ENCODE assay signal across 11 cellular contexts in the genomic region with DNA sequence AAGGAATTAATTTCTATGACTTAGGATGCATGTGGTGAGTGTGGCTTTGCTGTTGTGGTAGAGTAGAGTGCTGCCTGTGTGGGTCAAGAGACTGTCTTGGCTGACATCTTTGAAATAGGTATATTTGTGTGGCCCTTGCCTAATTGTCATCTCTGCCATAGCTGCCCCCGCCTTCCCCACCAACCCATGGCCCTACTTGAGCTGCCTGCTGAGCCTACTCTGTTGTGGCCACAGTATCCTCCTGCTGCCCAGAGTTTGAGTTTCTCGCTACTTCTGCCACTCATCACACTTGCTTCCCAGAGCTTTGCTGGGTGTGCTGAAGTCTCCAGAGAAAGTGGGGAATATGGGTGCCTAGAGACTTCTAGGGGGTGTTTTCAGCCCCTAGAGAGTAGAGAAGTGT. TPM values are rescaled to one million over a fixed set of nuclear protein-coding genes. Genes with fewer than 3 reads are reported as not detected.
DNase-seq lines count a peak whose midpoint lies in the region; ATAC-seq and TF ChIP-seq lines count a peak whose summit lies in the region.
"Had no signal": no experiment of that assay in that cellular context is flagged by ENCODE, and none has a peak within 500 bp of the region (broad histone marks: within the 10 kb centered on the region; RNA-seq: fewer than 3 reads in every experiment).

No MANE protein-coding gene starts in this region.

- no peak overlapping the region for H3K4me3 ChIP-seq in foreskin fibroblast (ENCODE audit: low read depth in 1 of 2, low read length in 2 of 2)
- H3K4me3 ChIP-seq: A549, mucosa of descending colon had no signal

- intact Hi-C loops in activated CD8-positive, alpha-beta T cell treated with anti-CD3 and anti-CD28 coated beads for 36 hours (cut with micrococcal nuclease), result no loop called here

- POLR2A ChIA-PET in activated CD4-positive, alpha-beta T cell treated with anti-CD3 and anti-CD28 coated beads, Interleukin-2, amount 10 ng/mL, durations not matched to agents 7 days and 5 days (lab: Charles Lee), result no interaction called here
- POLR2A ChIA-PET in activated CD8-positive, alpha-beta T cell treated with anti-CD3 and anti-CD28 coated beads for 36 hours (lab: Charles Lee), result interaction anchor here (15.4 kb wide), 1 partner anchor 12 kb away, joined by 361 read pairs; no protein-coding TSS in a partner anchor

- no peak for ATAC-seq in activated CD8-positive, alpha-beta T cell treated with anti-CD3 and anti-CD28 coated beads for 36 hours
- ATAC-seq in HG02973 (IDR thresholded peaks at IDR 0.05; ENCODE audit: unreplicated experiment) (no peak), GM19023 (IDR thresholded peaks at IDR 0.05; ENCODE audit: unreplicated experiment) (no peak)
- ATAC-seq: A549 had no signal

- H3K9me3 Mint-ChIP-seq in activated CD4-positive, alpha-beta T cell treated with anti-CD3 and anti-CD28 coated beads, Interleukin-2, amount 10 ng/mL, durations not matched to agents 7 days and 5 days, result no peaks in the 10 kb centered on the region
- no peaks in the 10 kb centered on the region for H3K9me3 Mint-ChIP-seq in activated CD8-positive, alpha-beta T cell treated with anti-CD3 and anti-CD28 coated beads for 36 hours
- no peaks in the 10 kb centered on the region for H3K9me3 Mint-ChIP-seq in immature natural killer cell

- H3K4me3 Mint-ChIP-seq in activated CD4-positive, alpha-beta T cell treated with anti-CD3 and anti-CD28 coated beads, Interleukin-2, amount 10 ng/mL, durations not matched to agents 7 days and 5 days, result no peak overlapping the region
- no peak overlapping the region for H3K4me3 Mint-ChIP-seq in activated CD8-positive, alpha-beta T cell treated with anti-CD3 and anti-CD28 coated beads for 36 hours
- H3K4me3 Mint-ChIP-seq in immature natural killer cell, result peak overlapping the region in 4 of 5 donors; percentile 8 to 90 (median 64)

- TF ChIP-seq CTCF in activated CD8-positive, alpha-beta T cell treated with anti-CD3 and anti-CD28 coated beads for 36 hours (IDR thresholded peaks at IDR 0.05), result no peak
- no peak for TF ChIP-seq CTCF in foreskin fibroblast (IDR thresholded peaks at IDR 0.05; ENCODE audit: low read depth, low read length)

- peak overlapping the region; percentile 64 for H3K27ac ChIP-seq in substantia nigra (ENCODE audit: low read depth, low read length, poor library complexity, severe bottlenecking)
- H3K27ac ChIP-seq: A549 had no signal

- peaks cover 71% of the 10 kb centered on the region for H3K36me3 Mint-ChIP-seq in activated CD4-positive, alpha-beta T cell treated with anti-CD3 and anti-CD28 coated beads, Interleukin-2, amount 10 ng/mL, durations not matched to agents 7 days and 5 days (ENCODE audit: low read depth)
- H3K36me3 Mint-ChIP-seq in activated CD8-positive, alpha-beta T cell treated with anti-CD3 and anti-CD28 coated beads for 36 hours (ENCODE audit: low read depth), result peaks cover 62% of the 10 kb centered on the region
- peaks cover 0 to 11% (median 0%) of the 10 kb centered on the region in 3 donors for H3K36me3 Mint-ChIP-seq in immature natural killer cell

- CTCF ChIA-PET in activated CD4-positive, alpha-beta T cell treated with anti-CD3 and anti-CD28 coated beads, Interleukin-2, amount 10 ng/mL, durations not matched to agents 7 days and 5 days (lab: Charles Lee), result interaction anchor here (1.7 to 10.7 kb wide), 3 partner anchors 10 to 87 kb away, joined by 4 to 139 read pairs (median 15); a partner anchor contains a TSS
- CTCF ChIA-PET in activated CD8-positive, alpha-beta T cell treated with anti-CD3 and anti-CD28 coated beads for 36 hours (lab: Charles Lee), result interaction anchor here (1.0 to 14.5 kb wide), 3 partner anchors 10 to 177 kb away, joined by 3 to 209 read pairs (median 7); no protein-coding TSS in a partner anchor

- no peaks in the 10 kb centered on the region for H3K27me3 Mint-ChIP-seq in activated CD4-positive, alpha-beta T cell treated with anti-CD3 and anti-CD28 coated beads, Interleukin-2, amount 10 ng/mL, durations not matched to agents 7 days and 5 days
- H3K27me3 Mint-ChIP-seq in activated CD8-positive, alpha-beta T cell treated with anti-CD3 and anti-CD28 coated beads for 36 hours, result no peaks in the 10 kb centered on the region
- peaks cover 0 to 2% (median 1%) of the 10 kb centered on the region in 3 donors for H3K27me3 Mint-ChIP-seq in immature natural killer cell (ENCODE audit: low read depth in 3 of 3)

- peaks cover 98% of the 10 kb centered on the region for H3K4me1 Mint-ChIP-seq in activated CD4-positive, alpha-beta T cell treated with anti-CD3 and anti-CD28 coated beads, Interleukin-2, amount 10 ng/mL, durations not matched to agents 7 days and 5 days
- H3K4me1 Mint-ChIP-seq in activated CD8-positive, alpha-beta T cell treated with anti-CD3 and anti-CD28 coated beads for 36 hours (ENCODE audit: low read depth), result peaks cover 96% of the 10 kb centered on the region
- H3K4me1 Mint-ChIP-seq in immature natural killer cell, result peaks cover 94 to 95% of the 10 kb centered on the region in 2 donors

- peak overlapping the region; percentile 58 for H3K27ac Mint-ChIP-seq in activated CD4-positive, alpha-beta T cell treated with anti-CD3 and anti-CD28 coated beads, Interleukin-2, amount 10 ng/mL, durations not matched to agents 7 days and 5 days
- H3K27ac Mint-ChIP-seq in activated CD8-positive, alpha-beta T cell treated with anti-CD3 and anti-CD28 coated beads for 36 hours, result peak overlapping the region; percentile 91
- peak overlapping the region in 5 of 6 donors; percentile 34 to 68 (median 48) for H3K27ac Mint-ChIP-seq in immature natural killer cell

- no peak for DNase-seq in activated CD4-positive, alpha-beta T cell treated with anti-CD3 and anti-CD28 coated beads, Interleukin-2, amount 10 ng/mL, durations not matched to agents 7 days and 5 days
- DNase-seq in activated CD4-positive, alpha-beta T cell treated with anti-CD3 and anti-CD28 coated beads for 1 hour, result no peak
- no peak for DNase-seq in activated CD8-positive, alpha-beta T cell treated with anti-CD3 and anti-CD28 coated beads for 36 hours
- no peak for DNase-seq in immature natural killer cell
- DNase-seq in substantia nigra (lab: John Stamatoyannopoulos, UW), result no peak
- no peak for DNase-seq in foreskin fibroblast
- DNase-seq: mucosa of descending colon, retina had no signal

RNA-seq across cellular contexts. Expression of a gene that starts 8.0 kb away (rescaled TPM):
- 100 to 1,000 TPM; 395 to 443 TPM for total RNA-seq in activated CD4-positive, alpha-beta T cell treated with anti-CD3 and anti-CD28 coated beads, Interleukin-2, amount 10 ng/mL, durations not matched to agents 7 days and 5 days
- 100 to 1,000 TPM; 259 to 260 TPM for total RNA-seq in activated CD8-positive, alpha-beta T cell treated with anti-CD3 and anti-CD28 coated beads for 36 hours
- 10 to 100 TPM in 1 of 3 donors, 1 to 10 TPM in 2; 3.2 to 31.4 (median 7.5) TPM for polyA plus RNA-seq in immature natural killer cell

Comparison
In these comparisons a context has a peak if more than half of its experiments do, and no peak if none do; other contexts are left out.
1. H3K4me3 Mint-ChIP-seq: peak in immature natural killer cell (4 of 5); none in activated CD4-positive, alpha-beta T cell treated with anti-CD3 and anti-CD28 coated beads, Interleukin-2, amount 10 ng/mL, durations not matched to agents 7 days and 5 days (single experiment) and activated CD8-positive, alpha-beta T cell treated with anti-CD3 and anti-CD28 coated beads for 36 hours (single experiment).
2. Peak in every context shown above with its lines, with median percentiles within 50 percentile points of each other: H3K27ac Mint-ChIP-seq.